Comparison of ENCODE assay signal across 12 cellular contexts in genomic region chr1:111193712-111194480, GRCh38. TPM values are rescaled to one million over a fixed set of nuclear protein-coding genes. Genes with fewer than 3 reads are reported as not detected.
DNase-seq lines count a peak whose midpoint lies in the region; ATAC-seq and TF ChIP-seq lines count a peak whose summit lies in the region.
"Had no signal": no experiment of that assay in that cellular context is flagged by ENCODE, and none has a peak within 500 bp of the region (broad histone marks: within the 10 kb centered on the region; RNA-seq: fewer than 3 reads in every experiment).

No MANE protein-coding gene starts in this region.

- CTCF ChIA-PET in activated CD4-positive, alpha-beta T cell treated with anti-CD3 and anti-CD28 coated beads for 36 hours (lab: Charles Lee), result interaction anchor here (1.1 kb wide), 1 partner anchor 11 kb away, joined by 4 read pairs; no protein-coding TSS in a partner anchor
- CTCF ChIA-PET in T-cell (lab: Charles Lee), result interaction anchor here in 1 of 2 donors (0.6 to 1.5 kb wide), 4 partner anchors 22 to 244 kb away, joined by 3 to 7 read pairs (median 5); no protein-coding TSS in a partner anchor

- H3K9me3 ChIP-seq in esophagus muscularis mucosa, result no peaks in the 10 kb centered on the region
- H3K9me3 ChIP-seq in spleen, result no peaks in the 10 kb centered on the region
- H3K9me3 ChIP-seq: A549 had no signal

- DNase-seq in activated CD4-positive, alpha-beta T cell treated with anti-CD3 and anti-CD28 coated beads for 36 hours, result no peak
- DNase-seq in activated CD4-positive, alpha-beta T cell treated with anti-CD3 and anti-CD28 coated beads for 48 hours, result no peak
- DNase-seq in T-cell, result no peak
- no peak for DNase-seq in esophagus muscularis mucosa (ENCODE audit: extremely low spot score)
- no peak for DNase-seq in spleen
- no peak for DNase-seq in stimulated activated CD4-positive, alpha-beta T cell treated with anti-CD3 and anti-CD28 coated beads, Interleukin-15, amount 100 ng/mL, for 24 hours
- no peak for DNase-seq in Kasumi-1 (lab: John Stamatoyannopoulos, UW)
- no peak for DNase-seq in NCI-H2171 (lab: John Stamatoyannopoulos, UW)
- DNase-seq: dorsolateral prefrontal cortex; NCI-H1436 treated with DMSO at 0.1 percent for 48 hours; stimulated activated naive CD4-positive, alpha-beta T cell treated with Interleukin-2 at 50 U/mL for 16 hours had no signal

- H3K36me3 ChIP-seq in esophagus muscularis mucosa (peaks cover 0 to 6% (median 0%) of the 10 kb centered on the region in 4 donors), spleen (peaks cover 0 to 100% (median 75%) of the 10 kb centered on the region in 6 donors)

- H3K4me1 Mint-ChIP-seq in activated CD4-positive, alpha-beta T cell treated with anti-CD3 and anti-CD28 coated beads for 36 hours, result peaks cover 86% of the 10 kb centered on the region
- H3K4me1 Mint-ChIP-seq in T-cell, result peaks cover 92 to 100% (median 96%) of the 10 kb centered on the region in 3 donors

- intact Hi-C loops in activated CD4-positive, alpha-beta T cell treated with anti-CD3 and anti-CD28 coated beads for 36 hours (cut with DNase I, micrococcal nuclease), result no loop called here
- intact Hi-C loops in esophagus muscularis mucosa (cut with DNase I), result no loop called here
- intact Hi-C loops in spleen (cut with DNase I; ENCODE audit: low total_unique reads), result loop anchor here (10.0 kb wide), 1 partner anchor 49 kb away; the partner anchor contains the start of genes CEPT1 and DRAM2

- H3K27me3 Mint-ChIP-seq in activated CD4-positive, alpha-beta T cell treated with anti-CD3 and anti-CD28 coated beads for 36 hours, result no peaks in the 10 kb centered on the region
- H3K27me3 Mint-ChIP-seq in T-cell, result no peaks in the 10 kb centered on the region

- ATAC-seq in activated CD4-positive, alpha-beta T cell treated with anti-CD3 and anti-CD28 coated beads for 36 hours, result no peak
- no peak for ATAC-seq in T-cell (replicated peaks in 1 of 4)
- ATAC-seq: A549 had no signal

- WGBS in esophagus muscularis mucosa, result 95% methylated on average over 3 of the region's 3 CpGs
- WGBS in spleen, 5 donors, result 85 to 90% (median 87%) methylated on average over 3 of the region's 3 CpGs

- POLR2A ChIA-PET in activated CD4-positive, alpha-beta T cell treated with anti-CD3 and anti-CD28 coated beads for 36 hours (lab: Charles Lee), result no interaction called here
- POLR2A ChIA-PET in T-cell (lab: Charles Lee), result interaction anchor here in 1 of 2 donors (0.5 kb wide), 1 partner anchor 9 kb away, joined by 11 read pairs; no protein-coding TSS in a partner anchor

- peak overlapping the region; percentile 98 for H3K27ac Mint-ChIP-seq in activated CD4-positive, alpha-beta T cell treated with anti-CD3 and anti-CD28 coated beads for 36 hours
- H3K27ac Mint-ChIP-seq in T-cell, result peak overlapping the region; percentile 95 to 99

- peaks cover 100% of the 10 kb centered on the region for H3K36me3 Mint-ChIP-seq in activated CD4-positive, alpha-beta T cell treated with anti-CD3 and anti-CD28 coated beads for 36 hours (ENCODE audit: low read depth)
- H3K36me3 Mint-ChIP-seq in T-cell, result peaks cover 90% of the 10 kb centered on the region

- TF ChIP-seq POLR2A in esophagus muscularis mucosa (IDR thresholded peaks at IDR 0.05; ENCODE audit: low read depth) (no peak), spleen (IDR thresholded peaks at IDR 0.05) (no peak)

- TF ChIP-seq CTCF in esophagus muscularis mucosa (IDR thresholded peaks at IDR 0.05) (no peak), spleen (IDR thresholded peaks at IDR 0.05 in 8 of 11, conservative IDR thresholded peaks at IDR 0.05 in 3 of 11) (no peak)

- H3K27me3 ChIP-seq in esophagus muscularis mucosa, result no peaks in the 10 kb centered on the region
- no peaks in the 10 kb centered on the region for H3K27me3 ChIP-seq in spleen (replicated peaks in 1 of 7)
- H3K27me3 ChIP-seq: dorsolateral prefrontal cortex had no signal

- no peaks in the 10 kb centered on the region for H3K9me3 Mint-ChIP-seq in activated CD4-positive, alpha-beta T cell treated with anti-CD3 and anti-CD28 coated beads for 36 hours (ENCODE audit: low read depth)
- H3K9me3 Mint-ChIP-seq in T-cell, result no peaks in the 10 kb centered on the region

- peak overlapping the region; percentile 96 for H3K4me3 Mint-ChIP-seq in activated CD4-positive, alpha-beta T cell treated with anti-CD3 and anti-CD28 coated beads for 36 hours
- H3K4me3 Mint-ChIP-seq in T-cell, result peak overlapping the region; percentile 40 to 99 (median 98)

- H3K4me3 ChIP-seq in esophagus muscularis mucosa (no peak overlapping the region), spleen (peak overlapping the region in 1 of 8 donors; percentile 31)
- H3K4me3 ChIP-seq: A549, dorsolateral prefrontal cortex had no signal

- TF ChIP-seq EP300 in esophagus muscularis mucosa (IDR thresholded peaks at IDR 0.05), result no peak

- H3K4me1 ChIP-seq in esophagus muscularis mucosa (peaks cover 0 to 34% (median 25%) of the 10 kb centered on the region in 4 donors), spleen (peaks cover 65 to 100% (median 97%) of the 10 kb centered on the region in 6 donors)
- H3K4me1 ChIP-seq: A549 had no signal

- peak overlapping the region in 3 of 4 donors; percentile 9 to 37 (median 23) for H3K27ac ChIP-seq in esophagus muscularis mucosa (replicated peaks in 1 of 4)
- H3K27ac ChIP-seq in spleen, result peak overlapping the region; percentile 73 to 100 (median 90)
- H3K27ac ChIP-seq: A549 had no signal

RNA-seq across cellular contexts. Expression of gene DENND2D, which starts 6.5 kb away (rescaled TPM):
- total RNA-seq in activated CD4-positive, alpha-beta T cell treated with anti-CD3 and anti-CD28 coated beads for 36 hours, result 100 to 1,000 TPM; 174 to 190 TPM
- total RNA-seq in T-cell (100 to 1,000 TPM; 128 to 234 (median 222) TPM), esophagus muscularis mucosa (10 to 100 TPM in 1 of 4 donors, 1 to 10 TPM in 3; 4.0 to 13.8 (median 5.2) TPM), spleen (100 to 1,000 TPM; 127 to 182 (median 153) TPM)
- 100 to 1,000 TPM in 2 of 3 donors, 10 to 100 TPM in 1; 90.3 to 106 (median 101) TPM for polyA plus RNA-seq in spleen

RNA-seq across cellular contexts. Expression of gene CHI3L2, which starts 33.6 kb away (rescaled TPM):
- 10 to 100 TPM; 12.7 TPM for total RNA-seq in activated CD4-positive, alpha-beta T cell treated with anti-CD3 and anti-CD28 coated beads for 36 hours
- total RNA-seq in T-cell (10 to 100 TPM in 4 of 5 donors, 1 to 10 TPM in 1; 3.6 to 28.1 (median 10.9) TPM), esophagus muscularis mucosa (1 to 10 TPM in 2 of 4 donors, not detected in 2; 1.7 to 5.4 TPM), spleen (10 to 100 TPM in 6 of 7 donors, 1 to 10 TPM in 1; 6.0 to 58.3 (median 25.6) TPM)
- 100 to 1,000 TPM in 1 of 3 donors, 10 to 100 TPM in 2; 40.1 to 159 (median 59.2) TPM for polyA plus RNA-seq in spleen

RNA-seq across cellular contexts. Expression of gene CEPT1, which starts 53.9 kb away (rescaled TPM):
- 10 to 100 TPM; 34.7 to 49.1 TPM for total RNA-seq in activated CD4-positive, alpha-beta T cell treated with anti-CD3 and anti-CD28 coated beads for 36 hours
- 10 to 100 TPM; 33.2 to 42.3 (median 36.3) TPM for total RNA-seq in T-cell
- total RNA-seq in esophagus muscularis mucosa, result 10 to 100 TPM; 20.2 to 27.0 (median 23.7) TPM
- total RNA-seq in spleen, result 100 to 1,000 TPM in 4 of 7 donors, 10 to 100 TPM in 3; 90.9 to 140 (median 105) TPM
- polyA plus RNA-seq in spleen, result 10 to 100 TPM; 61.1 to 69.2 (median 65.4) TPM

RNA-seq across cellular contexts. Expression of gene DRAM2, which starts 54.0 kb away (rescaled TPM):
- 10 to 100 TPM; 30.4 to 34.4 TPM for total RNA-seq in activated CD4-positive, alpha-beta T cell treated with anti-CD3 and anti-CD28 coated beads for 36 hours
- total RNA-seq in T-cell (10 to 100 TPM; 28.5 to 36.7 (median 31.5) TPM), esophagus muscularis mucosa (10 to 100 TPM; 28.7 to 31.6 (median 30.0) TPM), spleen (100 to 1,000 TPM in 3 of 7 donors, 10 to 100 TPM in 4; 64.0 to 188 (median 81.0) TPM)
- 100 to 1,000 TPM in 2 of 3 donors, 10 to 100 TPM in 1; 90.5 to 130 (median 105) TPM for polyA plus RNA-seq in spleen

Comparison
In these comparisons a context has a peak if more than half of its experiments do, and no peak if none do; other contexts are left out.
1. RNA of gene DENND2D, which starts 6.5 kb away (total RNA-seq): 128 to 234 TPM in T-cell, 174 to 190 TPM in activated CD4-positive, alpha-beta T cell treated with anti-CD3 and anti-CD28 coated beads for 36 hours and 127 to 182 TPM in spleen; 4.0 to 13.8 TPM in esophagus muscularis mucosa; every median in the first group is over 4 times any median in the second.